Comparison of ENCODE assay signal across 8 cellular contexts in genomic region chr7:26667514-26668133, GRCh38.
A peak's percentile ranks its signal among the peaks of the same experiment; 100 is the strongest.
DNase-seq lines count a peak whose midpoint lies in the region; ATAC-seq and TF ChIP-seq lines count a peak whose summit lies in the region.

No MANE protein-coding gene starts in this region.

- H3K4me3 Mint-ChIP-seq in activated naive CD8-positive, alpha-beta T cell treated with anti-CD3 and anti-CD28 coated beads, Interleukin-2, amount 50 U/mL, for 24 hours = no peak overlapping the region
- H3K4me3 Mint-ChIP-seq in progenitor cell of endocrine pancreas (ENCODE audit: low read depth) = no peak overlapping the region

- DNase-seq in AG09309 (ENCODE audit: low read depth) (peak; percentile 83), NCI-H1092 (lab: John Stamatoyannopoulos, UW) (peak; percentile 98), SIG-M5 treated with dmso at 0.1 percent for 504 hours (lab: John Stamatoyannopoulos, UW; ENCODE audit: unreplicated experiment) (peak; percentile 90), head of caudate nucleus (peak in 41 of 42 donors; percentile 43 to 94 (median 78)), progenitor cell of endocrine pancreas (ENCODE audit: low spot score, unreplicated experiment) (peak; percentile 59)
- peak; percentile 43 for DNase-seq in activated naive CD8-positive, alpha-beta T cell treated with anti-CD3 and anti-CD28 coated beads, Interleukin-2, amount 50 U/mL, for 24 hours

- ATAC-seq in GM19395 (IDR thresholded peaks at IDR 0.05; ENCODE audit: unreplicated experiment) (peak; percentile 65), HG03095 (IDR thresholded peaks at IDR 0.05; ENCODE audit: unreplicated experiment) (no peak)
- ATAC-seq in activated naive CD8-positive, alpha-beta T cell treated with anti-CD3 and anti-CD28 coated beads, Interleukin-2, amount 50 U/mL, for 24 hours = peak; percentile 73

- H3K36me3 Mint-ChIP-seq in activated naive CD8-positive, alpha-beta T cell treated with anti-CD3 and anti-CD28 coated beads, Interleukin-2, amount 50 U/mL, for 24 hours (ENCODE audit: low read depth) = no peaks in the 10 kb centered on the region
- no peaks in the 10 kb centered on the region for H3K36me3 Mint-ChIP-seq in progenitor cell of endocrine pancreas (ENCODE audit: insufficient read depth)

- H3K27me3 Mint-ChIP-seq in activated naive CD8-positive, alpha-beta T cell treated with anti-CD3 and anti-CD28 coated beads, Interleukin-2, amount 50 U/mL, for 24 hours = peaks cover 3% of the 10 kb centered on the region
- H3K27me3 Mint-ChIP-seq in progenitor cell of endocrine pancreas = no peaks in the 10 kb centered on the region

- H3K27ac Mint-ChIP-seq in activated naive CD8-positive, alpha-beta T cell treated with anti-CD3 and anti-CD28 coated beads, Interleukin-2, amount 50 U/mL, for 24 hours = no peak overlapping the region
- H3K27ac Mint-ChIP-seq in progenitor cell of endocrine pancreas = peak overlapping the region; percentile 4

- intact Hi-C loops in head of caudate nucleus (cut with DNase I) = loop anchor here (2.0 to 10.0 kb wide), 2 partner anchors 301 to 783 kb away; no protein-coding TSS in a partner anchor

- H3K4me3 ChIP-seq in AG09309 (ENCODE audit: control insufficient read depth, low read depth, low read length) = no peak overlapping the region

- H3K9me3 Mint-ChIP-seq in activated naive CD8-positive, alpha-beta T cell treated with anti-CD3 and anti-CD28 coated beads, Interleukin-2, amount 50 U/mL, for 24 hours = no peaks in the 10 kb centered on the region
- H3K9me3 Mint-ChIP-seq in progenitor cell of endocrine pancreas (ENCODE audit: low read depth) = no peaks in the 10 kb centered on the region

- peaks cover 14% of the 10 kb centered on the region for H3K4me1 Mint-ChIP-seq in activated naive CD8-positive, alpha-beta T cell treated with anti-CD3 and anti-CD28 coated beads, Interleukin-2, amount 50 U/mL, for 24 hours
- peaks cover 2% of the 10 kb centered on the region for H3K4me1 Mint-ChIP-seq in progenitor cell of endocrine pancreas (ENCODE audit: low read depth)

- peak; percentile 85 for TF ChIP-seq CTCF in AG09309 (IDR thresholded peaks at IDR 0.05; ENCODE audit: control insufficient read depth, insufficient read depth, low read depth, low read length, missing control alignments)
- TF ChIP-seq CTCF in progenitor cell of endocrine pancreas (IDR thresholded peaks at IDR 0.05; ENCODE audit: unreplicated experiment) = peak; percentile 94

Comparison
In these comparisons a context has a peak if more than half of its experiments do, and no peak if none do; other contexts are left out.
1. DNase-seq: peak in every context shown above with its lines; median percentile 98 in NCI-H1092; 90 in SIG-M5 treated with dmso at 0.1 percent for 504 hours; 83 in AG09309; 78 in head of caudate nucleus; 59 in progenitor cell of endocrine pancreas; 43 in activated naive CD8-positive, alpha-beta T cell treated with anti-CD3 and anti-CD28 coated beads, Interleukin-2, amount 50 U/mL, for 24 hours.